Comparison of ENCODE assay signal across 27 cellular contexts in the genomic region with DNA sequence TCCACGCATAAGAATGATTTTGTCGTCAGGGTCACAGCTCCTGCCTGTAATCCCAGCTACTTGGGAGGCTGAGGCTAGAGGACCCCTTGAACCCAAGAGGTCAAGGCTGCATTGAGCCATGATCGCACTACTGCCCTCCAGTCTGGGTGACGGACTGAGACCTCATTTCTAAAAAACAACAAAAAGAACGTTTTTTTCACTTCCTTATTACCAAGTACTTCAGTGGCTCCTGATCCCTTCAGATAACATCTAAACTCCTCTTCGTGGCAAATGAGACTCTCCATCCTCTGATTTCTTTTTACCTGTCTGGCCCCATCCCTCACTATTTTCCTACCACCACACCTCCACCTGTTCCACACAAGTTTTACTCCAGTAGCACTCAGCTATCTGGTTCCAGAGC.
"Had no signal": no experiment of that assay in that cellular context is flagged by ENCODE, and none has a peak within 500 bp of the region (broad histone marks: within the 10 kb centered on the region; RNA-seq: fewer than 3 reads in every experiment).

No MANE protein-coding gene starts in this region.

- H3K4me3 Mint-ChIP-seq: activated CD4-positive, alpha-beta T cell treated with anti-CD3 and anti-CD28 coated beads, Interleukin-2, amount 10 ng/mL, durations not matched to agents 7 days and 5 days; activated naive CD8-positive, alpha-beta T cell treated with anti-CD3 and anti-CD28 coated beads for 36 hours; activated T-helper 17 cell treated with anti-CD3 and anti-CD28 coated beads, Interleukin-2, amount 50 U/mL, for 72 hours; mesothelial cell of epicardium; natural killer cell treated with Interleukin-12 subunit alpha and Interleukin-12 subunit beta and Interleukin-15 and Interleukin-18, amount 100 ng/mL, for 72 hours; stimulated activated memory B cell treated with anti-CD40 and anti-IgM and Interleukin-4, amounts not matched to agents 10 μg/mL and 1 μg/mL and 100 μg/mL, for 72 hours had no signal

- H3K27ac ChIP-seq: hepatocyte, left lung, sigmoid colon, uterus, VCaP had no signal

- FAIRE-seq: astrocyte, endothelial cell of umbilical vein, frontal cortex had no signal

- ATAC-seq: activated CD4-positive, CD25-positive, alpha-beta regulatory T cell treated with anti-CD3 and anti-CD28 coated beads, Interleukin-2, amount 50 U/mL, for 24 hours; activated T-helper 17 cell treated with anti-CD3 and anti-CD28 coated beads, Interleukin-2, amount 50 U/mL, for 72 hours; esophagus mucosa; left lung; natural killer cell treated with Interleukin-12 subunit alpha and Interleukin-12 subunit beta and Interleukin-15 and Interleukin-18, amount 100 ng/mL, for 72 hours; stimulated activated memory B cell treated with anti-CD40 and anti-IgM and Interleukin-4, amounts not matched to agents 10 μg/mL and 1 μg/mL and 100 μg/mL, for 72 hours had no signal

- H3K27ac Mint-ChIP-seq: activated CD4-positive, alpha-beta T cell treated with anti-CD3 and anti-CD28 coated beads, Interleukin-2, amount 10 ng/mL, durations not matched to agents 7 days and 5 days; activated naive CD8-positive, alpha-beta T cell treated with anti-CD3 and anti-CD28 coated beads for 36 hours; activated T-helper 17 cell treated with anti-CD3 and anti-CD28 coated beads, Interleukin-2, amount 50 U/mL, for 72 hours; mesothelial cell of epicardium; natural killer cell treated with Interleukin-12 subunit alpha and Interleukin-12 subunit beta and Interleukin-15 and Interleukin-18, amount 100 ng/mL, for 72 hours; progenitor cell of endocrine pancreas; stimulated activated memory B cell treated with anti-CD40 and anti-IgM and Interleukin-4, amounts not matched to agents 10 μg/mL and 1 μg/mL and 100 μg/mL, for 72 hours had no signal

- H3K9me3 ChIP-seq: left lung, sigmoid colon, uterus had no signal

- H3K36me3 ChIP-seq: left lung, sigmoid colon, uterus had no signal

- H3K27me3 ChIP-seq: hepatocyte, left lung, sigmoid colon, uterus had no signal

- H3K4me2 ChIP-seq: hepatocyte, smooth muscle cell had no signal

- H3K4me1 ChIP-seq: left lung, uterus had no signal

- H3K9me3 Mint-ChIP-seq: activated CD4-positive, alpha-beta T cell treated with anti-CD3 and anti-CD28 coated beads, Interleukin-2, amount 10 ng/mL, durations not matched to agents 7 days and 5 days; activated naive CD8-positive, alpha-beta T cell treated with anti-CD3 and anti-CD28 coated beads for 36 hours; activated T-helper 17 cell treated with anti-CD3 and anti-CD28 coated beads, Interleukin-2, amount 50 U/mL, for 72 hours; mesothelial cell of epicardium; natural killer cell treated with Interleukin-12 subunit alpha and Interleukin-12 subunit beta and Interleukin-15 and Interleukin-18, amount 100 ng/mL, for 72 hours; stimulated activated memory B cell treated with anti-CD40 and anti-IgM and Interleukin-4, amounts not matched to agents 10 μg/mL and 1 μg/mL and 100 μg/mL, for 72 hours had no signal

- H3K4me3 ChIP-seq: hepatocyte, left lung, lung, sigmoid colon, smooth muscle cell, uterus had no signal

- H3K36me3 Mint-ChIP-seq: activated naive CD8-positive, alpha-beta T cell treated with anti-CD3 and anti-CD28 coated beads for 36 hours; mesothelial cell of epicardium; natural killer cell treated with Interleukin-12 subunit alpha and Interleukin-12 subunit beta and Interleukin-15 and Interleukin-18, amount 100 ng/mL, for 72 hours had no signal

- H3K79me2 ChIP-seq: hepatocyte had no signal

- DNase-seq: activated CD4-positive, alpha-beta T cell treated with anti-CD3 and anti-CD28 coated beads, Interleukin-2, amount 10 ng/mL, durations not matched to agents 7 days and 5 days; activated naive CD8-positive, alpha-beta T cell treated with anti-CD3 and anti-CD28 coated beads for 36 hours; activated T-cell treated with anti-CD3 and anti-CD28 coated beads, Interleukin-2, amount 50 U/mL, for 1 hour; central memory CD4-positive, alpha-beta T cell; effector memory CD4-positive, alpha-beta T cell; glutamatergic neuron; kidney glomerular epithelial cell; left lung; retina; sigmoid colon; stimulated activated CD4-positive, alpha-beta T cell treated with anti-CD3 and anti-CD28 coated beads, Interleukin-15, amount 100 ng/mL, for 24 hours; trophoblast cell; uterus had no signal

- H3K27me3 Mint-ChIP-seq: activated CD4-positive, alpha-beta T cell treated with anti-CD3 and anti-CD28 coated beads, Interleukin-2, amount 10 ng/mL, durations not matched to agents 7 days and 5 days; activated naive CD8-positive, alpha-beta T cell treated with anti-CD3 and anti-CD28 coated beads for 36 hours; activated T-helper 17 cell treated with anti-CD3 and anti-CD28 coated beads, Interleukin-2, amount 50 U/mL, for 72 hours; natural killer cell treated with Interleukin-12 subunit alpha and Interleukin-12 subunit beta and Interleukin-15 and Interleukin-18, amount 100 ng/mL, for 72 hours; progenitor cell of endocrine pancreas; stimulated activated memory B cell treated with anti-CD40 and anti-IgM and Interleukin-4, amounts not matched to agents 10 μg/mL and 1 μg/mL and 100 μg/mL, for 72 hours had no signal

- H2AFZ ChIP-seq: hepatocyte had no signal
